In the genomic region with DNA sequence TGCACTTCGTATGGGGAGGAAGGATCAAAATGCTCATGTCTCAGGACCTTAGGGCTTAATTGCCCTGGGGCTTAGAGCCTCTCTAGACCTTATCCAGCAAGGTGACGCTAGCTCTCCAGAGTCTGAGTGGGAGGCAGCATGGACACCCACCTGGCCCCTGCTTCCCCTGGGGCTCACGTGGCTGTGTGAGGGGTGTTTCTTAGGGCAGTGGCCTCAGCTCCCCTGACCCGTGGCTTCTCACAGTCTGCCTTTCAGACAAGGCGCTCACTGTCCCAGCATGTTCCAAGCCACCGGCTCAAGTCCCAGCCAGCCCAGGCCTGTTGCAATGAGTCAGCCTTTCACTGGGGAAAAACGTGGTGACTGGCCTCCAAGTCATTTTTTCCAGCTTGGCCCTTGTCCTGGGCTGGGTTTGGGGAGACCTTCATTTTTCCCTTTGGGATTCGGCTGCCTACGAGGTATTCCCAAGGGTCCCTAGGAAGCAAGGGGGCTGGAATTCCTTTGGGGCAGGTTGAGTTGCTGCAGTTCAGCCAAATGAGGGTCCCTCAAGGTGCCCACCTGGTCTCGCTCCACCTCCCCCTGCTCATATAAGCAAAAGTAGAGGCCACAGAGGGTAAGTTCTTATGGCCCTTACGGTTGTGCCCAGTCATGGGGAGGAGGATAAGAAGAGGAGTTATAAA, we compare ENCODE assay signal across 9 cellular contexts. TPM values are rescaled to one million over a fixed set of nuclear protein-coding genes. Genes with fewer than 3 reads are reported as not detected.
A peak's percentile ranks its signal among the peaks of the same experiment; 100 is the strongest.
DNase-seq lines count a peak whose midpoint lies in the region; ATAC-seq and TF ChIP-seq lines count a peak whose summit lies in the region.
"Had no signal": no experiment of that assay in that cellular context is flagged by ENCODE, and none has a peak within 500 bp of the region (broad histone marks: within the 10 kb centered on the region; RNA-seq: fewer than 3 reads in every experiment).

No MANE protein-coding gene starts in this region.

- H3K9me3 ChIP-seq in WERI-Rb-1 (ENCODE audit: severe bottlenecking) (no peaks in the 10 kb centered on the region), heart right ventricle (no peaks in the 10 kb centered on the region)

- 63 to 68% methylated on average over 11 of the region's 11 CpGs for WGBS in heart right ventricle, 2 donors

- no peak for TF ChIP-seq CTCF in AG09319 (IDR thresholded peaks at IDR 0.05; ENCODE audit: low read depth, low read length)
- TF ChIP-seq CTCF in WERI-Rb-1 (IDR thresholded peaks at IDR 0.05; ENCODE audit: low read depth, low read length): no peak
- TF ChIP-seq CTCF in heart right ventricle (IDR thresholded peaks at IDR 0.05): no peak

- H3K27me3 ChIP-seq in WERI-Rb-1 (ENCODE audit: insufficient read depth, low read depth, severe bottlenecking) (no peaks in the 10 kb centered on the region), heart right ventricle (no peaks in the 10 kb centered on the region)

- DNase-seq in AG09319 (ENCODE audit: extremely low read depth, low read depth): peak; percentile 64
- peak; percentile 39 for DNase-seq in GOT3 (lab: John Stamatoyannopoulos, UW)
- peak; percentile 92 for DNase-seq in WERI-Rb-1
- peak; percentile 67 to 77 for DNase-seq in heart right ventricle
- no peak for DNase-seq in HT-29 (ENCODE audit: low spot score)
- DNase-seq in NCI-H446 (lab: John Stamatoyannopoulos, UW): no peak
- DNase-seq: activated T-cell treated with anti-CD3 and anti-CD28 coated beads, Interleukin-2, amount 50 U/mL, for 72 hours had no signal

- peaks cover 0 to 42% (median 10%) of the 10 kb centered on the region in 9 donors for H3K4me1 ChIP-seq in heart right ventricle

- intact Hi-C loops in heart right ventricle (cut with DNase I): no loop called here

- H3K4me3 ChIP-seq in WERI-Rb-1 (ENCODE audit: low read depth, low read length): no peak overlapping the region
- no peak overlapping the region for H3K4me3 ChIP-seq in heart right ventricle
- no peak overlapping the region for H3K4me3 ChIP-seq in skin epidermis

- H3K27ac ChIP-seq in WERI-Rb-1 (peak overlapping the region; percentile 88), heart right ventricle (peak overlapping the region; percentile 28 to 83 (median 68)), skin epidermis (peak overlapping the region in 20 of 21 experiments; percentile 55 to 92 (median 77))

- no peaks in the 10 kb centered on the region for H3K36me3 ChIP-seq in WERI-Rb-1
- no peaks in the 10 kb centered on the region for H3K36me3 ChIP-seq in heart right ventricle

- ATAC-seq in heart right ventricle: peak; percentile 86 to 93 (median 90)
- ATAC-seq in GM21423 (IDR thresholded peaks at IDR 0.05; ENCODE audit: unreplicated experiment): no peak

RNA-seq across cellular contexts. Expression of gene BHLHE40, which starts 15.7 kb away (rescaled TPM):
- 100 to 1,000 TPM in 1 of 10 donors, 10 to 100 TPM in 9; 14.2 to 209 (median 54.9) TPM for total RNA-seq in heart right ventricle
- 10 to 100 TPM; 10.0 to 10.7 TPM for polyA plus RNA-seq in heart right ventricle
- total RNA-seq in HT-29 (2014; rRNA removed; shearing (Covaris generic)): 22.1 and 26.1 TPM in 2 replicates

Comparison
In these comparisons a context has a peak if more than half of its experiments do, and no peak if none do; other contexts are left out.
1. DNase-seq: peak in AG09319 (single experiment), GOT3 (single experiment), WERI-Rb-1 (single experiment) and heart right ventricle (2 of 2); none in HT-29 (single experiment) and NCI-H446 (0 of 2).
2. Peak in every context shown above with its lines, with median percentiles within 50 percentile points of each other: H3K27ac ChIP-seq.